Comparison of ENCODE assay signal across 24 cellular contexts in genomic region chr1:169849346-169850022, GRCh38. TPM values are rescaled to one million over a fixed set of nuclear protein-coding genes. Genes with fewer than 3 reads are reported as not detected.
DNase-seq lines count a peak whose midpoint lies in the region; ATAC-seq, FAIRE-seq and TF ChIP-seq lines count a peak whose summit lies in the region.
"Had no signal": no experiment of that assay in that cellular context is flagged by ENCODE, and none has a peak within 500 bp of the region (broad histone marks: within the 10 kb centered on the region; RNA-seq: fewer than 3 reads in every experiment).

No MANE protein-coding gene starts in this region.

- POLR2A ChIA-PET in K562 (lab: Yijun Ruan, JAX): interaction anchor here (1.1 kb wide), 1 partner anchor 20 kb away, joined by 4 read pairs; no protein-coding TSS in a partner anchor

- CTCF ChIA-PET in activated naive CD4-positive, alpha-beta T cell treated with anti-CD3 and anti-CD28 coated beads, Interleukin-2, amount 10 ng/mL, durations not matched to agents 7 days and 5 days (lab: Charles Lee): no interaction called here
- CTCF ChIA-PET in K562 (lab: Yijun Ruan, JAX; ENCODE audit: low intra/inter-chr PET ratio): no interaction called here

- H3K27me3 ChIP-seq in K562 (ENCODE audit: control insufficient read depth in 2 of 2, insufficient read depth in 2 of 2, low read length in 2 of 2) (no peaks in the 10 kb centered on the region), prostate gland (replicated peaks; ENCODE audit: insufficient read depth) (no peaks in the 10 kb centered on the region)

- H3K4me1 Mint-ChIP-seq in activated naive CD4-positive, alpha-beta T cell treated with anti-CD3 and anti-CD28 coated beads, Interleukin-2, amount 50 U/mL, for 24 hours: peaks cover 8% of the 10 kb centered on the region
- H3K4me1 Mint-ChIP-seq in activated naive CD4-positive, alpha-beta T cell treated with anti-CD3 and anti-CD28 coated beads, Interleukin-2, amount 10 ng/mL, durations not matched to agents 7 days and 5 days: peaks cover 13% of the 10 kb centered on the region
- peaks cover 0 to 3% of the 10 kb centered on the region in 2 donors for H3K4me1 Mint-ChIP-seq in stimulated activated naive B cell treated with anti-CD40 and anti-IgM and Interleukin-4, amounts not matched to agents 10 μg/mL and 1 μg/mL and 100 μg/mL, for 72 hours
- H3K4me1 Mint-ChIP-seq: GM23338 had no signal

- TF ChIP-seq RAD21 in K562 (CRISPR knock-in tag; conservative IDR thresholded peaks at IDR 0.05 in 1 of 2, IDR thresholded peaks at IDR 0.05 in 1 of 2): no peak

- TF ChIP-seq POLR2A in K562 (conservative IDR thresholded peaks at IDR 0.05) (no peak), prostate gland (IDR thresholded peaks at IDR 0.05) (no peak)

- H3K79me2 ChIP-seq in K562 (ENCODE audit: control insufficient read depth, insufficient read depth, low read length): no peaks in the 10 kb centered on the region

- no peaks in the 10 kb centered on the region for H3K9me1 ChIP-seq in K562 (ENCODE audit: control insufficient read depth, insufficient read depth, low read length)

- intact Hi-C loops in K562 (cut with micrococcal nuclease) (no loop called here), prostate gland (cut with DNase I) (no loop called here)

- WGBS in K562 (ENCODE audit: insufficient coverage, low coverage, missing lambda C conversion rate): 70% methylated on average over 5 of the region's 5 CpGs
- WGBS in prostate gland: 45% methylated on average over 5 of the region's 5 CpGs

- H3K27ac ChIP-seq in K562 (ENCODE audit: extremely low read depth, low read depth, low read length) (no peak overlapping the region), prostate gland (peak overlapping the region; percentile 9 to 41)

- no peaks in the 10 kb centered on the region for H3K27me3 Mint-ChIP-seq in activated naive CD4-positive, alpha-beta T cell treated with anti-CD3 and anti-CD28 coated beads, Interleukin-2, amount 50 U/mL, for 24 hours
- H3K27me3 Mint-ChIP-seq in activated naive CD4-positive, alpha-beta T cell treated with anti-CD3 and anti-CD28 coated beads, Interleukin-2, amount 10 ng/mL, durations not matched to agents 7 days and 5 days: no peaks in the 10 kb centered on the region
- no peaks in the 10 kb centered on the region for H3K27me3 Mint-ChIP-seq in stimulated activated naive B cell treated with anti-CD40 and anti-IgM and Interleukin-4, amounts not matched to agents 10 μg/mL and 1 μg/mL and 100 μg/mL, for 72 hours

- H3K4me3 ChIP-seq in K562: no peak overlapping the region
- no peak overlapping the region for H3K4me3 ChIP-seq in prostate gland
- H3K4me3 ChIP-seq: GM23338, HAP-1 had no signal

- H3K9ac ChIP-seq in K562 (ENCODE audit: insufficient read depth in 1 of 2, low read depth in 2 of 2, low read length in 2 of 2): no peak overlapping the region

- H3K9me3 Mint-ChIP-seq in activated naive CD4-positive, alpha-beta T cell treated with anti-CD3 and anti-CD28 coated beads, Interleukin-2, amount 50 U/mL, for 24 hours: peaks cover 5% of the 10 kb centered on the region
- H3K9me3 Mint-ChIP-seq in activated naive CD4-positive, alpha-beta T cell treated with anti-CD3 and anti-CD28 coated beads, Interleukin-2, amount 10 ng/mL, durations not matched to agents 7 days and 5 days: no peaks in the 10 kb centered on the region
- H3K9me3 Mint-ChIP-seq in stimulated activated naive B cell treated with anti-CD40 and anti-IgM and Interleukin-4, amounts not matched to agents 10 μg/mL and 1 μg/mL and 100 μg/mL, for 72 hours: no peaks in the 10 kb centered on the region
- H3K9me3 Mint-ChIP-seq: GM23338, HFFc6 had no signal

- TF ChIP-seq EP300 in K562 (IDR thresholded peaks at IDR 0.05; ENCODE audit: low read length): no peak

- H3K9me3 ChIP-seq in K562 (replicated peaks; ENCODE audit: control insufficient read depth, insufficient read depth, low read depth, low read length) (no peaks in the 10 kb centered on the region), prostate gland (no peaks in the 10 kb centered on the region)
- H3K9me3 ChIP-seq: HAP-1 had no signal

- no peak overlapping the region for H3K4me3 Mint-ChIP-seq in activated naive CD4-positive, alpha-beta T cell treated with anti-CD3 and anti-CD28 coated beads, Interleukin-2, amount 50 U/mL, for 24 hours
- no peak overlapping the region for H3K4me3 Mint-ChIP-seq in activated naive CD4-positive, alpha-beta T cell treated with anti-CD3 and anti-CD28 coated beads, Interleukin-2, amount 10 ng/mL, durations not matched to agents 7 days and 5 days
- no peak overlapping the region for H3K4me3 Mint-ChIP-seq in stimulated activated naive B cell treated with anti-CD40 and anti-IgM and Interleukin-4, amounts not matched to agents 10 μg/mL and 1 μg/mL and 100 μg/mL, for 72 hours
- H3K4me3 Mint-ChIP-seq: GM23338, HFFc6 had no signal

- H3K36me3 ChIP-seq in K562 (ENCODE audit: control insufficient read depth, insufficient read depth, low read length) (peaks cover 86% of the 10 kb centered on the region), prostate gland (peaks cover 0 to 5% of the 10 kb centered on the region in 2 donors)

- no peak overlapping the region for H2AFZ ChIP-seq in K562 (ENCODE audit: low read depth, low read length)
- H2AFZ ChIP-seq: GM23338 had no signal

- no peaks in the 10 kb centered on the region for H4K20me1 ChIP-seq in K562 (replicated peaks; ENCODE audit: control insufficient read depth, insufficient read depth, low read length)

- no peak for ATAC-seq in K562
- ATAC-seq in GM18861 (IDR thresholded peaks at IDR 0.05; ENCODE audit: unreplicated experiment): no peak
- ATAC-seq in stimulated activated naive B cell treated with anti-CD40 and anti-IgM and Interleukin-4, amounts not matched to agents 10 μg/mL and 1 μg/mL and 100 μg/mL, for 72 hours (replicated peaks): no peak
- ATAC-seq: GM23338, PC-3 had no signal

- H3K27ac Mint-ChIP-seq in activated naive CD4-positive, alpha-beta T cell treated with anti-CD3 and anti-CD28 coated beads, Interleukin-2, amount 50 U/mL, for 24 hours: peak overlapping the region; percentile 23
- H3K27ac Mint-ChIP-seq in activated naive CD4-positive, alpha-beta T cell treated with anti-CD3 and anti-CD28 coated beads, Interleukin-2, amount 10 ng/mL, durations not matched to agents 7 days and 5 days: no peak overlapping the region
- H3K27ac Mint-ChIP-seq in stimulated activated naive B cell treated with anti-CD40 and anti-IgM and Interleukin-4, amounts not matched to agents 10 μg/mL and 1 μg/mL and 100 μg/mL, for 72 hours: no peak overlapping the region
- H3K27ac Mint-ChIP-seq: GM23338, HFFc6 had no signal

- in situ Hi-C loops in K562 (cut with MboI): no loop called here

- no peak overlapping the region for H3K4me2 ChIP-seq in K562 (ENCODE audit: insufficient read depth, low read length)
- H3K4me2 ChIP-seq: GM23338 had no signal

- H3K4me1 ChIP-seq in K562 (replicated peaks in 1 of 2; ENCODE audit: control insufficient read depth in 2 of 2, insufficient read depth in 2 of 2, low read length in 2 of 2) (no peaks in the 10 kb centered on the region), prostate gland (replicated peaks) (no peaks in the 10 kb centered on the region)
- H3K4me1 ChIP-seq: HAP-1 had no signal

- no TSS peak for BruUV-seq in K562 (replicated peaks; lab: Mats Ljungman, UMichigan)

- H3K36me3 Mint-ChIP-seq in activated naive CD4-positive, alpha-beta T cell treated with anti-CD3 and anti-CD28 coated beads, Interleukin-2, amount 50 U/mL, for 24 hours: peaks cover 68% of the 10 kb centered on the region
- peaks cover 76% of the 10 kb centered on the region for H3K36me3 Mint-ChIP-seq in activated naive CD4-positive, alpha-beta T cell treated with anti-CD3 and anti-CD28 coated beads, Interleukin-2, amount 10 ng/mL, durations not matched to agents 7 days and 5 days
- peaks cover 43 to 45% of the 10 kb centered on the region in 2 donors for H3K36me3 Mint-ChIP-seq in stimulated activated naive B cell treated with anti-CD40 and anti-IgM and Interleukin-4, amounts not matched to agents 10 μg/mL and 1 μg/mL and 100 μg/mL, for 72 hours

- DNase-seq in activated naive CD4-positive, alpha-beta T cell treated with anti-CD3 and anti-CD28 coated beads, Interleukin-2, amount 10 ng/mL, durations not matched to agents 7 days and 5 days: no peak
- DNase-seq in HuH-7 (ENCODE audit: low spot score): peak; percentile 8
- DNase-seq in K562 (ENCODE audit: extremely low read depth in 1 of 4, low spot score in 3 of 4): no peak
- peak; percentile 37 for DNase-seq in prostate gland (ENCODE audit: low spot score)
- no peak for DNase-seq in NCI-H146 treated with DMSO at 0.1 percent for 48 hours (lab: John Stamatoyannopoulos, UW; ENCODE audit: unreplicated experiment)
- no peak for DNase-seq in stimulated activated naive B cell treated with anti-CD40 and anti-IgM and Interleukin-4, amounts not matched to agents 10 μg/mL and 1 μg/mL and 100 μg/mL, for 72 hours
- DNase-seq: 8988T, Calu3, DMS153, DND-41, HFFc6, KG1, NCI-H1048, NCI-H1694 treated with DMSO at 0.1 percent for 48 hours, NCI-H2171, NCI-H226, NCI-H510A, NCI-H748 treated with DMSO at 0.1 percent for 48 hours, PC-3, Right ventricle myocardium superior had no signal

- no peak for TF ChIP-seq CTCF in K562 (IDR thresholded peaks at IDR 0.05 in 2 of 3, conservative IDR thresholded peaks at IDR 0.05 in 1 of 3; ENCODE audit: insufficient read depth in 2 of 3, low read depth in 1 of 3, low read length in 3 of 3)
- no peak for TF ChIP-seq CTCF in prostate gland (IDR thresholded peaks at IDR 0.05)

- peak; percentile 6 for FAIRE-seq in K562 (lab: Jason Lieb, UNC)

RNA-seq across cellular contexts. Expression of gene SCYL3, which starts 44.2 kb away (rescaled TPM):
- 12.3 and 14.4 TPM in 2 replicates for total RNA-seq in K562 (2011; cell fraction: chromatin; rRNA removed; ENCODE audit: low replicate concordance)
- total RNA-seq in K562 (2011; cell fraction: nucleolus; rRNA removed): 6.8 and 10.0 TPM in 2 replicates
- total RNA-seq in K562 (2011; cell fraction: nucleoplasm; rRNA removed): 7.6 and 9.6 TPM in 2 replicates
- total RNA-seq in K562 (2014; rRNA removed) (4.4 and 5.5 TPM in 2 replicates), K562 (2014; rRNA removed; fragmentation: Illumina TruSeq; extraction: Trizol) (8.2 and 8.7 TPM in 2 replicates), K562 (2015; rRNA removed; fragmentation: Illumina TruSeq; extraction: Trizol) (6.6 and 7.9 TPM in 2 replicates), K562 (2021) (7.4 and 7.5 TPM in 2 replicates), prostate gland (10 to 100 TPM; 15.8 to 18.6 TPM)
- polyA plus RNA-seq in K562 (2011; rRNA removed) (9.6 and 11.4 TPM in 2 replicates), K562 (2014; fragmentation: Illumina TruSeq; extraction: Trizol) (6.4 and 6.8 TPM in 2 replicates), K562 (2014; fragmentation: Nextera tagmentation; extraction: Ambion mirVana) (1 to 10 TPM; 3.6 to 5.7 TPM), K562 (2014; rRNA removed) (4.4 and 7.1 TPM in 2 replicates)
- 3.4 and 5.7 TPM in 2 replicates for polyA plus RNA-seq in K562 (2011; cell fraction: cytosol; rRNA removed)
- 13.9 and 14.4 TPM in 2 replicates for polyA plus RNA-seq in K562 (2011; cell fraction: nucleus; rRNA removed)
- 4.3 and 4.9 TPM in 2 replicates for polyA plus RNA-seq in K562 (2012)
- polyA minus RNA-seq in K562 (2011; rRNA and poly(A)+ RNA removed): 18.6 and 21.9 TPM in 2 replicates
- polyA minus RNA-seq in K562 (2011; cell fraction: cytosol; rRNA and poly(A)+ RNA removed): 3.1 and 4.6 TPM in 2 replicates
- 15.6 and 19.8 TPM in 2 replicates for polyA minus RNA-seq in K562 (2011; cell fraction: nucleus; rRNA and poly(A)+ RNA removed)

RNA-seq across cellular contexts. Expression of gene METTL18, which starts 54.8 kb away (rescaled TPM):
- total RNA-seq in K562 (2011; cell fraction: chromatin; rRNA removed; ENCODE audit: low replicate concordance): 2.8 and 11.2 TPM in 2 replicates
- 2.7 and 3.3 TPM in 2 replicates for total RNA-seq in K562 (2011; cell fraction: nucleolus; rRNA removed)
- total RNA-seq in K562 (2011; cell fraction: nucleoplasm; rRNA removed): 5.2 and 5.3 TPM in 2 replicates
- total RNA-seq in K562 (2014; rRNA removed) (9.5 TPM in 2 replicates), K562 (2014; rRNA removed; fragmentation: Illumina TruSeq; extraction: Trizol) (20.8 and 23.5 TPM in 2 replicates), K562 (2015; rRNA removed; fragmentation: Illumina TruSeq; extraction: Trizol) (12.9 and 14.7 TPM in 2 replicates), K562 (2021) (9.9 and 11.7 TPM in 2 replicates), prostate gland (1 to 10 TPM; 5.7 to 7.5 TPM)
- polyA plus RNA-seq in K562 (2011; rRNA removed) (10.7 and 16.5 TPM in 2 replicates), K562 (2014; fragmentation: Illumina TruSeq; extraction: Trizol) (10.6 and 13.4 TPM in 2 replicates), K562 (2014; fragmentation: Nextera tagmentation; extraction: Ambion mirVana) (10 to 100 TPM; 36.4 to 40.2 TPM), K562 (2014; rRNA removed) (12.7 and 12.8 TPM in 2 replicates)
- polyA plus RNA-seq in K562 (2011; cell fraction: cytosol; rRNA removed): 1.4 and 2.2 TPM in 2 replicates
- 3.5 and 5.1 TPM in 2 replicates for polyA plus RNA-seq in K562 (2011; cell fraction: nucleus; rRNA removed)
- polyA plus RNA-seq in K562 (2012): 10.5 and 11.0 TPM in 2 replicates
- 7.4 and 8.9 TPM in 2 replicates for polyA minus RNA-seq in K562 (2011; rRNA and poly(A)+ RNA removed)
- polyA minus RNA-seq in K562 (2011; cell fraction: cytosol; rRNA and poly(A)+ RNA removed): 3.1 and 3.7 TPM in 2 replicates
- 5.5 and 10.3 TPM in 2 replicates for polyA minus RNA-seq in K562 (2011; cell fraction: nucleus; rRNA and poly(A)+ RNA removed)

Comparison
In these comparisons a context has a peak if more than half of its experiments do, and no peak if none do; other contexts are left out.
1. DNase-seq: peak in HuH-7 (single experiment) and prostate gland (single experiment); none in activated naive CD4-positive, alpha-beta T cell treated with anti-CD3 and anti-CD28 coated beads, Interleukin-2, amount 10 ng/mL, durations not matched to agents 7 days and 5 days (single experiment), K562 (0 of 4), NCI-H146 treated with DMSO at 0.1 percent for 48 hours (single experiment) and stimulated activated naive B cell treated with anti-CD40 and anti-IgM and Interleukin-4, amounts not matched to agents 10 μg/mL and 1 μg/mL and 100 μg/mL, for 72 hours (single experiment).